Comparison of ENCODE assay signal across 1 cellular context in the genomic region with DNA sequence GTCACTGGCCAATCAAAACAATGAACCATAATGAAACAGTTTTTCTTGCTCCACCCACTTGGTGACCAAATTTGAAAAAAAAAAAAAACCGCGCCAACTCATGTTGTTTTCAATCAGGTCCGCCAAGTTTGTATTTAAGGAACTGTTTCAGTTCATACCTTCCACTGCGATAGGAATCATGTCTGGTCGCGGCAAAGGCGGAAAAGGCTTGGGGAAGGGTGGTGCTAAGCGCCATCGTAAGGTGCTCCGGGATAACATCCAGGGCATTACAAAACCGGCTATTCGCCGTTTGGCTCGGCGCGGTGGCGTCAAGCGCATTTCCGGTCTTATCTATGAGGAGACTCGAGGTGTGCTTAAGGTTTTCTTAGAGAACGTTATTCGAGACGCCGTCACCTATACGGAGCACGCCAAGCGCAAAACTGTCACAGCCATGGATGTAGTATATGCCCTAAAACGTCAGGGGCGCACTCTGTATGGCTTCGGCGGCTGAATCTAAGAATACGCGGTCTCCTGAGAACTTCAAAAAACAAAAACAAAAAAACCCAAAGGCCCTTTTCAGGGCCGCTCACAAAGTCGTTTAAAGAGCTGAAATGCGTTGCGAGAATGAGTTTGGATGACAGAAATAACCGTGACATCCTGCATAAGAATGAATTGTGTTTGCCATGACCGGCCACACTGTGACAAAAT.
TF ChIP-seq lines count a peak whose summit lies in the region.

No MANE protein-coding gene starts in this region.

TF ChIP-seq in HepG2, 621 proteins besides CTCF, POLR2A, EP300 and RAD21 (continued from another document and continues in another):
- TF ChIP-seq SKIL (CRISPR knock-in tag; IDR thresholded peaks at IDR 0.05; ENCODE audit: borderline replicate concordance) (peak; percentile 45; the same call in 1 of the 2 replicates), RELA (CRISPR knock-in tag; IDR thresholded peaks at IDR 0.05) (no peak), POLR2AphosphoS5 (IDR thresholded peaks at IDR 0.05; ENCODE audit: low read depth, low read length) (peak; percentile 99), AKAP8 (CRISPR knock-in tag; IDR thresholded peaks at IDR 0.05) (no peak), PLRG1 (conservative IDR thresholded peaks at IDR 0.05) (no peak), NCOA5 (CRISPR knock-in tag; IDR thresholded peaks at IDR 0.05) (peak; percentile 95; the same call in 1 of the 2 replicates), ZBTB42 (CRISPR knock-in tag; IDR thresholded peaks at IDR 0.05) (no peak; the same call in none of the 2 replicates), GTF3A (CRISPR knock-in tag; conservative IDR thresholded peaks at IDR 0.05) (peak; percentile 95), STAG1 (CRISPR knock-in tag; IDR thresholded peaks at IDR 0.05) (peak; percentile 51), TAF15 (IDR thresholded peaks at IDR 0.05; ENCODE audit: low read depth, low read length, poor library complexity, severe bottlenecking) (peak; percentile 73), BHLHE40 (IDR thresholded peaks at IDR 0.05; ENCODE audit: low read length) (no peak; the same call in 1 of the 2 replicates), MAF1 (CRISPR knock-in tag; IDR thresholded peaks at IDR 0.05; ENCODE audit: borderline replicate concordance) (peak; percentile 66), ARNTL (CRISPR knock-in tag; IDR thresholded peaks at IDR 0.05) (peak; percentile 65), PHB2 (IDR thresholded peaks at IDR 0.05; ENCODE audit: partially characterized antibody) (no peak), ZNF496 (CRISPR knock-in tag; IDR thresholded peaks at IDR 0.05; ENCODE audit: insufficient replicate concordance) (no peak), HIC2 (CRISPR knock-in tag; IDR thresholded peaks at IDR 0.05; ENCODE audit: low read depth) (peak; percentile 38; the same call in 1 of the 2 replicates), MTF2 (CRISPR knock-in tag; IDR thresholded peaks at IDR 0.05; ENCODE audit: borderline replicate concordance) (no peak), TCF7L2 (IDR thresholded peaks at IDR 0.05; ENCODE audit: low read depth, low read length) (no peak), ZFP36 (IDR thresholded peaks at IDR 0.05; ENCODE audit: borderline replicate concordance, low read depth, low read length, partially characterized antibody) (no peak), FOSL2 (CRISPR knock-in tag; IDR thresholded peaks at IDR 0.05) (peak; percentile 82), TOPORS (CRISPR knock-in tag; IDR thresholded peaks at IDR 0.05) (peak; percentile 96), ZNF124 (CRISPR knock-in tag; IDR thresholded peaks at IDR 0.05) (no peak; the same call in 1 of the 2 replicates), CBX2 (IDR thresholded peaks at IDR 0.05; ENCODE audit: low read depth, low read length) (no peak), CBX2 (CRISPR knock-in tag; IDR thresholded peaks at IDR 0.05; ENCODE audit: low read depth) (no peak), MTERF4 (CRISPR knock-in tag; IDR thresholded peaks at IDR 0.05) (no peak), PCBP1 (IDR thresholded peaks at IDR 0.05; ENCODE audit: borderline replicate concordance, low read depth, low read length) (peak; percentile 94), ZSCAN5A (CRISPR knock-in tag; IDR thresholded peaks at IDR 0.05; ENCODE audit: borderline replicate concordance) (peak; percentile 89), ZBTB46 (CRISPR knock-in tag; IDR thresholded peaks at IDR 0.05; ENCODE audit: borderline replicate concordance) (0 out of 2 replicates have a peak, but pooled peaks have one; percentile 38), KLF6 (CRISPR knock-in tag; IDR thresholded peaks at IDR 0.05) (peak; percentile 93), GZF1 (CRISPR knock-in tag; IDR thresholded peaks at IDR 0.05) (peak; percentile 88; the same call in 1 of the 2 replicates), ZNF777 (CRISPR knock-in tag; IDR thresholded peaks at IDR 0.05) (no peak), CBX5 (CRISPR knock-in tag; IDR thresholded peaks at IDR 0.05; ENCODE audit: borderline replicate concordance) (peak; percentile 86; the same call in 1 of the 2 replicates), ZNF225 (CRISPR knock-in tag; IDR thresholded peaks at IDR 0.05) (peak; percentile 85; the same call in 1 of the 2 replicates), POLR2AphosphoS2 (IDR thresholded peaks at IDR 0.05; ENCODE audit: low read depth, low read length) (peak; percentile 97), ZNF333 (CRISPR knock-in tag; IDR thresholded peaks at IDR 0.05; ENCODE audit: borderline replicate concordance) (peak; percentile 98), THYN1 (CRISPR knock-in tag; IDR thresholded peaks at IDR 0.05; ENCODE audit: borderline replicate concordance, low read depth) (peak; percentile 98), ZNF572 (CRISPR knock-in tag; IDR thresholded peaks at IDR 0.05) (peak; percentile 58; the same call in 1 of the 2 replicates), MEIS2 (CRISPR knock-in tag; IDR thresholded peaks at IDR 0.05) (peak; percentile 95; the same call in 1 of the 2 replicates), ZNF75D (CRISPR knock-in tag; IDR thresholded peaks at IDR 0.05; ENCODE audit: borderline replicate concordance) (no peak), MEIS1 (CRISPR knock-in tag; IDR thresholded peaks at IDR 0.05; ENCODE audit: borderline replicate concordance) (peak; percentile 88), TFAP4 (IDR thresholded peaks at IDR 0.05; ENCODE audit: borderline replicate concordance, low read depth) (peak; percentile 57; the same call in 1 of the 2 replicates), PHF21A (CRISPR knock-in tag; IDR thresholded peaks at IDR 0.05) (peak; percentile 94), PBX2 (CRISPR knock-in tag; IDR thresholded peaks at IDR 0.05) (no peak), FOXC1 (CRISPR knock-in tag; IDR thresholded peaks at IDR 0.05; ENCODE audit: borderline replicate concordance) (peak; percentile 86), ASH2L (IDR thresholded peaks at IDR 0.05; ENCODE audit: insufficient read length, low read depth, low read length) (peak; percentile 86), SP5 (CRISPR knock-in tag; IDR thresholded peaks at IDR 0.05; ENCODE audit: borderline replicate concordance, low read depth) (peak; percentile 52; the same call in 1 of the 2 replicates), RXRA (CRISPR knock-in tag; IDR thresholded peaks at IDR 0.05) (peak; percentile 86), ZKSCAN8 (CRISPR knock-in tag; IDR thresholded peaks at IDR 0.05; ENCODE audit: borderline replicate concordance) (peak; percentile 85; the same call in 1 of the 2 replicates), MTA1 (CRISPR knock-in tag; IDR thresholded peaks at IDR 0.05; ENCODE audit: borderline replicate concordance) (peak; percentile 70; the same call in 1 of the 2 replicates), ZNF781 (CRISPR knock-in tag; IDR thresholded peaks at IDR 0.05; ENCODE audit: borderline replicate concordance, not compliant biosample characterization) (peak; percentile 90), ZNF605 (CRISPR knock-in tag; IDR thresholded peaks at IDR 0.05) (peak; percentile 94), SIX1 (CRISPR knock-in tag; IDR thresholded peaks at IDR 0.05; ENCODE audit: borderline replicate concordance) (peak; percentile 75), NFKB2 (CRISPR knock-in tag; IDR thresholded peaks at IDR 0.05; ENCODE audit: borderline replicate concordance) (peak; percentile 96; the same call in 1 of the 2 replicates), SNAPC2 (CRISPR knock-in tag; IDR thresholded peaks at IDR 0.05) (peak; percentile 86; the same call in 1 of the 2 replicates), NR2C2 (CRISPR knock-in tag; IDR thresholded peaks at IDR 0.05; ENCODE audit: borderline replicate concordance) (peak; percentile 61; the same call in 1 of the 2 replicates), ZNF543 (CRISPR knock-in tag; IDR thresholded peaks at IDR 0.05) (peak; percentile 84), ZNF670 (CRISPR knock-in tag; IDR thresholded peaks at IDR 0.05; ENCODE audit: borderline replicate concordance) (peak; percentile 95), REL (CRISPR knock-in tag; conservative IDR thresholded peaks at IDR 0.05) (peak; percentile 86; the same call in 1 of the 2 replicates), EHMT2 (IDR thresholded peaks at IDR 0.05; ENCODE audit: borderline replicate concordance, low read depth, low read length) (no peak), CENPT (CRISPR knock-in tag; IDR thresholded peaks at IDR 0.05; ENCODE audit: low read depth) (peak; percentile 93)
- TF ChIP-seq, protein P1, sequence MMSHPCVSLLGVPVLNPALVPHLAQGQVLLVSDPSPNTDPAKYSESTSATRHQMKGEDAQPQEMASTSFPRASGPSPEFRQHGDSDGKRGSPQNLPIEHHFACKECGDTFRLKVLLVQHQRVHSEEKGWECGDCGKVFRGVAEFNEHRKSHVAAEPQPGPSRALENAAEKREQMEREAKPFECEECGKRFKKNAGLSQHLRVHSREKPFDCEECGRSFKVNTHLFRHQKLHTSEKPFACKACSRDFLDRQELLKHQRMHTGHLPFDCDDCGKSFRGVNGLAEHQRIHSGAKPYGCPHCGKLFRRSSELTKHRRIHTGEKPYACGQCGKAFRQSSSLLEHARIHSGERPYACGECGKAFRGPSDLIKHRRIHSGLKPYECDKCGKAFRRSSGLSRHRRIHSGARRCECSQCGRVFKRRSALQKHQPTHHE (CRISPR knock-in tag; IDR thresholded peaks at IDR 0.05; ENCODE audit: borderline replicate concordance) = peak; percentile 82
